Comparison of ENCODE assay signal across 2 cellular contexts in genomic region chr1:226617109-226617508, GRCh38.
A peak's percentile ranks its signal among the peaks of the same experiment; 100 is the strongest.
TF ChIP-seq lines count a peak whose summit lies in the region.

No MANE protein-coding gene starts in this region.

TF ChIP-seq in GM12878, 131 proteins besides CTCF, POLR2A, EP300 and RAD21 (continued from another document):
- TF ChIP-seq ZNF687 (IDR thresholded peaks at IDR 0.05) (no peak), ZZZ3 (IDR thresholded peaks at IDR 0.05; ENCODE audit: control insufficient read depth, insufficient read length, low read depth) (no peak), CBFB (IDR thresholded peaks at IDR 0.05; ENCODE audit: low read depth) (no peak), PKNOX1 (IDR thresholded peaks at IDR 0.05) (peak; percentile 34; the same call in 1 of the 2 replicates)

TF ChIP-seq in GM23338, 12 proteins besides CTCF, POLR2A, EP300 and RAD21 (continued from another document):
- TF ChIP-seq EZH2phosphoT487 (IDR thresholded peaks at IDR 0.05; ENCODE audit: unreplicated experiment) (no peak), ZNF331 (CRISPR knock-in tag; IDR thresholded peaks at IDR 0.05; ENCODE audit: low read depth) (no peak), STAT1 (IDR thresholded peaks at IDR 0.05; ENCODE audit: unreplicated experiment) (no peak), ETS1 (IDR thresholded peaks at IDR 0.05) (no peak), NANOG (IDR thresholded peaks at IDR 0.05; ENCODE audit: borderline replicate concordance) (no peak), JUNB (IDR thresholded peaks at IDR 0.05; ENCODE audit: unreplicated experiment) (no peak), CREB1 (CRISPR knock-in tag; IDR thresholded peaks at IDR 0.05; ENCODE audit: low read depth) (no peak), EZH2 (IDR thresholded peaks at IDR 0.05; ENCODE audit: low read depth, unreplicated experiment) (no peak), POLR2AphosphoS5 (IDR thresholded peaks at IDR 0.05; ENCODE audit: low read depth) (no peak)
- TF ChIP-seq, protein P1, sequence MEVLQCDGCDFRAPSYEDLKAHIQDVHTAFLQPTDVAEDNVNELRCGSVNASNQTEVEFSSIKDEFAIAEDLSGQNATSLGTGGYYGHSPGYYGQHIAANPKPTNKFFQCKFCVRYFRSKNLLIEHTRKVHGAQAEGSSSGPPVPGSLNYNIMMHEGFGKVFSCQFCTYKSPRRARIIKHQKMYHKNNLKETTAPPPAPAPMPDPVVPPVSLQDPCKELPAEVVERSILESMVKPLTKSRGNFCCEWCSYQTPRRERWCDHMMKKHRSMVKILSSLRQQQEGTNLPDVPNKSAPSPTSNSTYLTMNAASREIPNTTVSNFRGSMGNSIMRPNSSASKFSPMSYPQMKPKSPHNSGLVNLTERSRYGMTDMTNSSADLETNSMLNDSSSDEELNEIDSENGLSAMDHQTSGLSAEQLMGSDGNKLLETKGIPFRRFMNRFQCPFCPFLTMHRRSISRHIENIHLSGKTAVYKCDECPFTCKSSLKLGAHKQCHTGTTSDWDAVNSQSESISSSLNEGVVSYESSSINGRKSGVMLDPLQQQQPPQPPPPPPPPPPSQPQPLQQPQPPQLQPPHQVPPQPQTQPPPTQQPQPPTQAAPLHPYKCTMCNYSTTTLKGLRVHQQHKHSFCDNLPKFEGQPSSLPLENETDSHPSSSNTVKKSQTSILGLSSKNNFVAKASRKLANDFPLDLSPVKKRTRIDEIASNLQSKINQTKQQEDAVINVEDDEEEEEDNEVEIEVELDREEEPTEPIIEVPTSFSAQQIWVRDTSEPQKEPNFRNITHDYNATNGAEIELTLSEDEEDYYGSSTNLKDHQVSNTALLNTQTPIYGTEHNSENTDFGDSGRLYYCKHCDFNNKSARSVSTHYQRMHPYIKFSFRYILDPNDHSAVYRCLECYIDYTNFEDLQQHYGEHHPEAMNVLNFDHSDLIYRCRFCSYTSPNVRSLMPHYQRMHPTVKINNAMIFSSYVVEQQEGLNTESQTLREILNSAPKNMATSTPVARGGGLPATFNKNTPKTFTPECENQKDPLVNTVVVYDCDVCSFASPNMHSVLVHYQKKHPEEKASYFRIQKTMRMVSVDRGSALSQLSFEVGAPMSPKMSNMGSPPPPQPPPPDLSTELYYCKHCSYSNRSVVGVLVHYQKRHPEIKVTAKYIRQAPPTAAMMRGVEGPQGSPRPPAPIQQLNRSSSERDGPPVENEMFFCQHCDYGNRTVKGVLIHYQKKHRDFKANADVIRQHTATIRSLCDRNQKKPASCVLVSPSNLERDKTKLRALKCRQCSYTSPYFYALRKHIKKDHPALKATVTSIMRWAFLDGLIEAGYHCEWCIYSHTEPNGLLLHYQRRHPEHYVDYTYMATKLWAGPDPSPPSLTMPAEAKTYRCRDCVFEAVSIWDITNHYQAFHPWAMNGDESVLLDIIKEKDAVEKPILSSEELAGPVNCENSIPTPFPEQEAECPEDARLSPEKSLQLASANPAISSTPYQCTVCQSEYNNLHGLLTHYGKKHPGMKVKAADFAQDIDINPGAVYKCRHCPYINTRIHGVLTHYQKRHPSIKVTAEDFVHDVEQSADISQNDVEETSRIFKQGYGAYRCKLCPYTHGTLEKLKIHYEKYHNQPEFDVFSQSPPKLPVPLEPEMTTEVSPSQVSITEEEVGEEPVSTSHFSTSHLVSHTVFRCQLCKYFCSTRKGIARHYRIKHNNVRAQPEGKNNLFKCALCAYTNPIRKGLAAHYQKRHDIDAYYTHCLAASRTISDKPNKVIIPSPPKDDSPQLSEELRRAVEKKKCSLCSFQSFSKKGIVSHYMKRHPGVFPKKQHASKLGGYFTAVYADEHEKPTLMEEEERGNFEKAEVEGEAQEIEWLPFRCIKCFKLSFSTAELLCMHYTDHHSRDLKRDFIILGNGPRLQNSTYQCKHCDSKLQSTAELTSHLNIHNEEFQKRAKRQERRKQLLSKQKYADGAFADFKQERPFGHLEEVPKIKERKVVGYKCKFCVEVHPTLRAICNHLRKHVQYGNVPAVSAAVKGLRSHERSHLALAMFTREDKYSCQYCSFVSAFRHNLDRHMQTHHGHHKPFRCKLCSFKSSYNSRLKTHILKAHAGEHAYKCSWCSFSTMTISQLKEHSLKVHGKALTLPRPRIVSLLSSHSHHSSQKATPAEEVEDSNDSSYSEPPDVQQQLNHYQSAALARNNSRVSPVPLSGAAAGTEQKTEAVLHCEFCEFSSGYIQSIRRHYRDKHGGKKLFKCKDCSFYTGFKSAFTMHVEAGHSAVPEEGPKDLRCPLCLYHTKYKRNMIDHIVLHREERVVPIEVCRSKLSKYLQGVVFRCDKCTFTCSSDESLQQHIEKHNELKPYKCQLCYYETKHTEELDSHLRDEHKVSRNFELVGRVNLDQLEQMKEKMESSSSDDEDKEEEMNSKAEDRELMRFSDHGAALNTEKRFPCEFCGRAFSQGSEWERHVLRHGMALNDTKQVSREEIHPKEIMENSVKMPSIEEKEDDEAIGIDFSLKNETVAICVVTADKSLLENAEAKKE (CRISPR knock-in tag; IDR thresholded peaks at IDR 0.05), result no peak
